Comparison of ENCODE assay signal across 10 cellular contexts in the genomic region with DNA sequence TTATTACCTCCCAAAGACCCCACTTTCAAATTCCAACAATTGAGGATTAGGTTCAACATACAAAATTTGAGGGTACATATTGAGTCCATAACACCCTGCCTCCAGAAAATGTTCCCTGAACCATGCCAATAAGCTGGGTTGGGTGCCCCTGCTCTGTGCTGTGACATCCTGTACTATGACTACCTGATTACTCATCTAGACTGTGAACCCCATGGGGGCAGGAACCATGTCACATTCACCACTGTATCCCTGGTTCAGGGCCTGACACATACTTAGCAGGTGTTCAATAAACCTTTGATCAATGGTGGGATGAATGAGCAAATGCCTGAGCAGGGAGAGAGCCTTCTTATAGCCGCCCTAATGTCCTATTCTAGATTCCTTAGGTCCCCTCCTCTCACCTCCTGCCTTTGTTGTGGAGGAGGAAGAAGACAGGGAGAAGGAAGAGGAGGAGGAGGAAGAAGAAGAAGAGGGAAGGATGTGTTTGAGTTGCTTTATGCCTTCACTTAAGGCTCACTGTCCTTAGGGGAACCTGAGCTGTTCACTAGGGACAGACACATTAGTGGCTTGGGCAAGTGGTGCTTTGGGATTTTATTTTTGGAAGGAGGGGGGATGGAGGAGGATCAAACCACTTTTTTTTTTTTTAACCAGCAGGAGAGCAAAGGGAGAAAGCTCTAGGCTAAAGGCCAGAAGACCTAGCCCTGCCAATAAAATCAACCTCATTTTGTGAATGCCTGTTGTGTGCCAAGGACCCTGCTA. TPM values are rescaled to one million over a fixed set of nuclear protein-coding genes. Genes with fewer than 3 reads are reported as not detected.
DNase-seq lines count a peak whose midpoint lies in the region; ATAC-seq and TF ChIP-seq lines count a peak whose summit lies in the region.
"Had no signal": no experiment of that assay in that cellular context is flagged by ENCODE, and none has a peak within 500 bp of the region (broad histone marks: within the 10 kb centered on the region; RNA-seq: fewer than 3 reads in every experiment).

No MANE protein-coding gene starts in this region.

- no peaks in the 10 kb centered on the region for H3K27me3 Mint-ChIP-seq in effector memory CD8-positive, alpha-beta T cell
- no peaks in the 10 kb centered on the region for H3K27me3 Mint-ChIP-seq in WTC11 (ENCODE audit: low read depth)

- POLR2A ChIA-PET in WTC11 (lab: Charles Lee) = no interaction called here

- peak overlapping the region; percentile 72 to 85 for H3K27ac Mint-ChIP-seq in effector memory CD8-positive, alpha-beta T cell
- no peak overlapping the region for H3K27ac Mint-ChIP-seq in WTC11

- ATAC-seq in effector memory CD8-positive, alpha-beta T cell (replicated peaks) = no peak
- ATAC-seq in WTC11 = no peak

- H3K4me1 ChIP-seq in SJCRH30 = no peaks in the 10 kb centered on the region

- no peak overlapping the region for H3K4me3 Mint-ChIP-seq in effector memory CD8-positive, alpha-beta T cell
- H3K4me3 Mint-ChIP-seq in WTC11 = no peak overlapping the region
- H3K4me3 Mint-ChIP-seq: neural crest cell had no signal

- H3K27me3 ChIP-seq in SJCRH30 = no peaks in the 10 kb centered on the region

- H3K36me3 Mint-ChIP-seq in effector memory CD8-positive, alpha-beta T cell (ENCODE audit: insufficient read depth) = peaks cover 23% of the 10 kb centered on the region
- peaks cover 3% of the 10 kb centered on the region for H3K36me3 Mint-ChIP-seq in WTC11

- H3K9me3 Mint-ChIP-seq in effector memory CD8-positive, alpha-beta T cell = no peaks in the 10 kb centered on the region
- H3K9me3 Mint-ChIP-seq in WTC11 = no peaks in the 10 kb centered on the region

- peak; percentile 47 for DNase-seq in activated T-cell treated with anti-CD3 and anti-CD28 coated beads for 4 hours
- no peak for DNase-seq in activated T-cell treated with anti-CD3 and anti-CD28 coated beads, Interleukin-2, amount 50 U/mL, for 1 hour
- DNase-seq in RKO (ENCODE audit: low spot score) = peak; percentile 51
- no peak for DNase-seq in effector memory CD8-positive, alpha-beta T cell
- DNase-seq in stimulated activated CD8-positive, alpha-beta memory T cell treated with anti-CD3 and anti-CD28 coated beads, Interleukin-4, amount 100 ng/mL, for 48 hours = peak; percentile 50
- DNase-seq in WTC11 (ENCODE audit: low spot score) = no peak
- DNase-seq in SJCRH30 = no peak
- no peak for DNase-seq in T1000 (lab: John Stamatoyannopoulos, UW)
- DNase-seq: RPMI8226 had no signal

- H3K9me3 ChIP-seq in SJCRH30 (replicated peaks) = no peaks in the 10 kb centered on the region

- no peak for TF ChIP-seq CTCF in WTC11 (IDR thresholded peaks at IDR 0.05)

- no peak overlapping the region for H3K4me3 ChIP-seq in SJCRH30

- H3K4me1 Mint-ChIP-seq in effector memory CD8-positive, alpha-beta T cell (ENCODE audit: low read depth in 2 of 2) = peaks cover 66 to 67% of the 10 kb centered on the region in 2 donors
- peaks cover 18% of the 10 kb centered on the region for H3K4me1 Mint-ChIP-seq in WTC11

- no peak overlapping the region for H3K27ac ChIP-seq in SJCRH30

- H3K36me3 ChIP-seq in SJCRH30 = no peaks in the 10 kb centered on the region

- CTCF ChIA-PET in WTC11 (lab: Charles Lee) = interaction anchor here (1.0 to 1.9 kb wide), 3 partner anchors 29 to 50 kb away, joined by 3 to 7 read pairs (median 3); no protein-coding TSS in a partner anchor

TF ChIP-seq in WTC11, 78 proteins besides CTCF, POLR2A, EP300 and RAD21:
- TF ChIP-seq, protein P1, sequence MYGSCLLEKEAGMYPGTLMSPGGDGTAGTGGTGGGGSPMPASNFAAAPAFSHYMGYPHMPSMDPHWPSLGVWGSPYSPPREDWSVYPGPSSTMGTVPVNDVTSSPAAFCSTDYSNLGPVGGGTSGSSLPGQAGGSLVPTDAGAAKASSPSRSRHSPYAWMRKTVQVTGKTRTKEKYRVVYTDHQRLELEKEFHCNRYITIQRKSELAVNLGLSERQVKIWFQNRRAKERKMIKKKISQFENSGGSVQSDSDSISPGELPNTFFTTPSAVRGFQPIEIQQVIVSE (CRISPR knock-in tag; IDR thresholded peaks at IDR 0.05; ENCODE audit: borderline replicate concordance) = no peak
- TF ChIP-seq NR3C1 (CRISPR knock-in tag; conservative IDR thresholded peaks at IDR 0.05; ENCODE audit: low read depth) (no peak), SP1 (CRISPR knock-in tag; conservative IDR thresholded peaks at IDR 0.05) (no peak), ZNF138 (CRISPR knock-in tag; conservative IDR thresholded peaks at IDR 0.05) (no peak), HMGA2 (CRISPR knock-in tag; IDR thresholded peaks at IDR 0.05) (no peak), ESRRA (CRISPR knock-in tag; IDR thresholded peaks at IDR 0.05; ENCODE audit: borderline replicate concordance) (no peak), ZNF416 (CRISPR knock-in tag; IDR thresholded peaks at IDR 0.05) (no peak)
- TF ChIP-seq, protein P2, sequence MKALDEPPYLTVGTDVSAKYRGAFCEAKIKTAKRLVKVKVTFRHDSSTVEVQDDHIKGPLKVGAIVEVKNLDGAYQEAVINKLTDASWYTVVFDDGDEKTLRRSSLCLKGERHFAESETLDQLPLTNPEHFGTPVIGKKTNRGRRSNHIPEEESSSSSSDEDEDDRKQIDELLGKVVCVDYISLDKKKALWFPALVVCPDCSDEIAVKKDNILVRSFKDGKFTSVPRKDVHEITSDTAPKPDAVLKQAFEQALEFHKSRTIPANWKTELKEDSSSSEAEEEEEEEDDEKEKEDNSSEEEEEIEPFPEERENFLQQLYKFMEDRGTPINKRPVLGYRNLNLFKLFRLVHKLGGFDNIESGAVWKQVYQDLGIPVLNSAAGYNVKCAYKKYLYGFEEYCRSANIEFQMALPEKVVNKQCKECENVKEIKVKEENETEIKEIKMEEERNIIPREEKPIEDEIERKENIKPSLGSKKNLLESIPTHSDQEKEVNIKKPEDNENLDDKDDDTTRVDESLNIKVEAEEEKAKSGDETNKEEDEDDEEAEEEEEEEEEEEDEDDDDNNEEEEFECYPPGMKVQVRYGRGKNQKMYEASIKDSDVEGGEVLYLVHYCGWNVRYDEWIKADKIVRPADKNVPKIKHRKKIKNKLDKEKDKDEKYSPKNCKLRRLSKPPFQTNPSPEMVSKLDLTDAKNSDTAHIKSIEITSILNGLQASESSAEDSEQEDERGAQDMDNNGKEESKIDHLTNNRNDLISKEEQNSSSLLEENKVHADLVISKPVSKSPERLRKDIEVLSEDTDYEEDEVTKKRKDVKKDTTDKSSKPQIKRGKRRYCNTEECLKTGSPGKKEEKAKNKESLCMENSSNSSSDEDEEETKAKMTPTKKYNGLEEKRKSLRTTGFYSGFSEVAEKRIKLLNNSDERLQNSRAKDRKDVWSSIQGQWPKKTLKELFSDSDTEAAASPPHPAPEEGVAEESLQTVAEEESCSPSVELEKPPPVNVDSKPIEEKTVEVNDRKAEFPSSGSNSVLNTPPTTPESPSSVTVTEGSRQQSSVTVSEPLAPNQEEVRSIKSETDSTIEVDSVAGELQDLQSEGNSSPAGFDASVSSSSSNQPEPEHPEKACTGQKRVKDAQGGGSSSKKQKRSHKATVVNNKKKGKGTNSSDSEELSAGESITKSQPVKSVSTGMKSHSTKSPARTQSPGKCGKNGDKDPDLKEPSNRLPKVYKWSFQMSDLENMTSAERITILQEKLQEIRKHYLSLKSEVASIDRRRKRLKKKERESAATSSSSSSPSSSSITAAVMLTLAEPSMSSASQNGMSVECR (CRISPR knock-in tag; IDR thresholded peaks at IDR 0.05; ENCODE audit: borderline replicate concordance) = no peak
- TF ChIP-seq, protein P3, sequence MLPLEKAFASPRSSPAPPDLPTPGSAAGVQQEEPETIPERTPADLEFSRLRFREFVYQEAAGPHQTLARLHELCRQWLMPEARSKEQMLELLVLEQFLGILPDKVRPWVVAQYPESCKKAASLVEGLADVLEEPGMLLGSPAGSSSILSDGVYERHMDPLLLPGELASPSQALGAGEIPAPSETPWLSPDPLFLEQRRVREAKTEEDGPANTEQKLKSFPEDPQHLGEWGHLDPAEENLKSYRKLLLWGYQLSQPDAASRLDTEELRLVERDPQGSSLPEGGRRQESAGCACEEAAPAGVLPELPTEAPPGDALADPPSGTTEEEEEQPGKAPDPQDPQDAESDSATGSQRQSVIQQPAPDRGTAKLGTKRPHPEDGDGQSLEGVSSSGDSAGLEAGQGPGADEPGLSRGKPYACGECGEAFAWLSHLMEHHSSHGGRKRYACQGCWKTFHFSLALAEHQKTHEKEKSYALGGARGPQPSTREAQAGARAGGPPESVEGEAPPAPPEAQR (CRISPR knock-in tag; IDR thresholded peaks at IDR 0.05) = no peak
- TF ChIP-seq, protein P4, sequence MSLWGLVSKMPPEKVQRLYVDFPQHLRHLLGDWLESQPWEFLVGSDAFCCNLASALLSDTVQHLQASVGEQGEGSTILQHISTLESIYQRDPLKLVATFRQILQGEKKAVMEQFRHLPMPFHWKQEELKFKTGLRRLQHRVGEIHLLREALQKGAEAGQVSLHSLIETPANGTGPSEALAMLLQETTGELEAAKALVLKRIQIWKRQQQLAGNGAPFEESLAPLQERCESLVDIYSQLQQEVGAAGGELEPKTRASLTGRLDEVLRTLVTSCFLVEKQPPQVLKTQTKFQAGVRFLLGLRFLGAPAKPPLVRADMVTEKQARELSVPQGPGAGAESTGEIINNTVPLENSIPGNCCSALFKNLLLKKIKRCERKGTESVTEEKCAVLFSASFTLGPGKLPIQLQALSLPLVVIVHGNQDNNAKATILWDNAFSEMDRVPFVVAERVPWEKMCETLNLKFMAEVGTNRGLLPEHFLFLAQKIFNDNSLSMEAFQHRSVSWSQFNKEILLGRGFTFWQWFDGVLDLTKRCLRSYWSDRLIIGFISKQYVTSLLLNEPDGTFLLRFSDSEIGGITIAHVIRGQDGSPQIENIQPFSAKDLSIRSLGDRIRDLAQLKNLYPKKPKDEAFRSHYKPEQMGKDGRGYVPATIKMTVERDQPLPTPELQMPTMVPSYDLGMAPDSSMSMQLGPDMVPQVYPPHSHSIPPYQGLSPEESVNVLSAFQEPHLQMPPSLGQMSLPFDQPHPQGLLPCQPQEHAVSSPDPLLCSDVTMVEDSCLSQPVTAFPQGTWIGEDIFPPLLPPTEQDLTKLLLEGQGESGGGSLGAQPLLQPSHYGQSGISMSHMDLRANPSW (CRISPR knock-in tag; conservative IDR thresholded peaks at IDR 0.05; ENCODE audit: low read depth) = no peak

RNA-seq across cellular contexts. Expression of a gene that starts 21.3 kb away (rescaled TPM):
- total RNA-seq in WTC11 (2021) = 0.21 to 0.28 TPM (median 0.27 TPM) in 3 replicates
- total RNA-seq in SJCRH30 (2014; rRNA removed; shearing (Covaris generic)) = 0.18 TPM in 1 of 2 replicates, not detected in the other

Comparison
In these comparisons a context has a peak if more than half of its experiments do, and no peak if none do; other contexts are left out.
1. DNase-seq: peak in activated T-cell treated with anti-CD3 and anti-CD28 coated beads for 4 hours (single experiment), RKO (single experiment) and stimulated activated CD8-positive, alpha-beta memory T cell treated with anti-CD3 and anti-CD28 coated beads, Interleukin-4, amount 100 ng/mL, for 48 hours (single experiment); none in activated T-cell treated with anti-CD3 and anti-CD28 coated beads, Interleukin-2, amount 50 U/mL, for 1 hour (single experiment), effector memory CD8-positive, alpha-beta T cell (0 of 3), WTC11 (single experiment), SJCRH30 (0 of 2) and T1000 (single experiment).